Comparison of ENCODE assay signal across 21 cellular contexts in genomic region chr1:114111731-114112661, GRCh38. TPM values are rescaled to one million over a fixed set of nuclear protein-coding genes. Genes with fewer than 3 reads are reported as not detected.
"Had no signal": no experiment of that assay in that cellular context is flagged by ENCODE, and none has a peak within 500 bp of the region (broad histone marks: within the 10 kb centered on the region; RNA-seq: fewer than 3 reads in every experiment).

No MANE protein-coding gene starts in this region.

- ATAC-seq: activated T-cell treated with anti-CD3 and anti-CD28 coated beads, Interleukin-2, amount 50 U/mL, for 72 hours; body of pancreas; heart left ventricle; left lung; upper lobe of right lung had no signal

- H3K27me3 ChIP-seq: adrenal gland, body of pancreas, heart left ventricle, left lung, upper lobe of right lung had no signal

- H3K27me3 Mint-ChIP-seq: stimulated activated naive CD8-positive, alpha-beta T cell treated with anti-CD3 and anti-CD28 coated beads, Interleukin-15, Interleukin-2, amounts not matched to agents 100 ng/mL and 50 ng/mL, for 24 hours had no signal

- H3K4me3 ChIP-seq: adrenal gland, body of pancreas, coronary artery, heart left ventricle, left lung, upper lobe of right lung had no signal

- H2AFZ ChIP-seq: parathyroid adenoma had no signal

- H3K27ac ChIP-seq: adrenal gland, body of pancreas, coronary artery, left lung, parathyroid adenoma, upper lobe of right lung had no signal

- DNase-seq: activated CD4-positive, alpha-beta T cell treated with anti-CD3 and anti-CD28 coated beads, Interleukin-2, amount 50 U/mL, for 4 hours; activated CD4-positive, CD25-positive, alpha-beta regulatory T cell treated with anti-CD3 and anti-CD28 coated beads, Interleukin-2, amount 50 U/mL, for 72 hours; activated naive CD4-positive, alpha-beta T cell treated with anti-CD3 and anti-CD28 coated beads for 36 hours; activated T-cell treated with anti-CD3 and anti-CD28 coated beads, Interleukin-2, amount 50 U/mL, for 72 hours; adrenal gland; body of pancreas; central memory CD4-positive, alpha-beta T cell; effector CD8-positive, alpha-beta T cell; heart left ventricle; left lung; retina; stimulated activated CD4-positive, alpha-beta T cell treated with anti-CD3 and anti-CD28 coated beads, Interleukin-15, amount 100 ng/mL, for 24 hours; stimulated activated CD4-positive, alpha-beta T cell treated with anti-CD3 and anti-CD28 coated beads, Interleukin-4, amount 100 ng/mL, for 24 hours; T-helper 2 cell; upper lobe of right lung had no signal

- H3K27ac Mint-ChIP-seq: activated naive CD4-positive, alpha-beta T cell treated with anti-CD3 and anti-CD28 coated beads for 36 hours; activated T-cell treated with anti-CD3 and anti-CD28 coated beads, Interleukin-2, amount 50 U/mL, for 72 hours; stimulated activated naive CD8-positive, alpha-beta T cell treated with anti-CD3 and anti-CD28 coated beads, Interleukin-15, Interleukin-2, amounts not matched to agents 100 ng/mL and 50 ng/mL, for 24 hours had no signal

- H3K4me1 ChIP-seq: body of pancreas, parathyroid adenoma, upper lobe of right lung had no signal

- H3K9me3 Mint-ChIP-seq: activated naive CD4-positive, alpha-beta T cell treated with anti-CD3 and anti-CD28 coated beads for 36 hours; activated T-cell treated with anti-CD3 and anti-CD28 coated beads, Interleukin-2, amount 50 U/mL, for 72 hours; stimulated activated naive CD8-positive, alpha-beta T cell treated with anti-CD3 and anti-CD28 coated beads, Interleukin-15, Interleukin-2, amounts not matched to agents 100 ng/mL and 50 ng/mL, for 24 hours had no signal

- H3K79me2 ChIP-seq: parathyroid adenoma had no signal

- FAIRE-seq: frontal cortex had no signal

- H3K9me3 ChIP-seq: adrenal gland, body of pancreas, heart left ventricle, left lung, upper lobe of right lung had no signal

- H3K9ac ChIP-seq: parathyroid adenoma had no signal

- H3K36me3 ChIP-seq: adrenal gland, heart left ventricle, left lung, upper lobe of right lung had no signal

- H3K4me3 Mint-ChIP-seq: activated naive CD4-positive, alpha-beta T cell treated with anti-CD3 and anti-CD28 coated beads for 36 hours; activated T-cell treated with anti-CD3 and anti-CD28 coated beads, Interleukin-2, amount 50 U/mL, for 72 hours; neural crest cell; stimulated activated naive CD8-positive, alpha-beta T cell treated with anti-CD3 and anti-CD28 coated beads, Interleukin-15, Interleukin-2, amounts not matched to agents 100 ng/mL and 50 ng/mL, for 24 hours had no signal

RNA-seq across cellular contexts. Expression of gene SYT6, which starts 41.7 kb away (rescaled TPM):
- total RNA-seq: activated naive CD4-positive, alpha-beta T cell treated with anti-CD3 and anti-CD28 coated beads for 36 hours; activated T-cell treated with anti-CD3 and anti-CD28 coated beads, Interleukin-2, amount 50 U/mL, for 72 hours; fibroblast of lung; left lung; upper lobe of right lung had no signal
- polyA plus RNA-seq: fibroblast of lung had no signal
